8 cellular contexts compared by ENCODE assay signal in the genomic region with DNA sequence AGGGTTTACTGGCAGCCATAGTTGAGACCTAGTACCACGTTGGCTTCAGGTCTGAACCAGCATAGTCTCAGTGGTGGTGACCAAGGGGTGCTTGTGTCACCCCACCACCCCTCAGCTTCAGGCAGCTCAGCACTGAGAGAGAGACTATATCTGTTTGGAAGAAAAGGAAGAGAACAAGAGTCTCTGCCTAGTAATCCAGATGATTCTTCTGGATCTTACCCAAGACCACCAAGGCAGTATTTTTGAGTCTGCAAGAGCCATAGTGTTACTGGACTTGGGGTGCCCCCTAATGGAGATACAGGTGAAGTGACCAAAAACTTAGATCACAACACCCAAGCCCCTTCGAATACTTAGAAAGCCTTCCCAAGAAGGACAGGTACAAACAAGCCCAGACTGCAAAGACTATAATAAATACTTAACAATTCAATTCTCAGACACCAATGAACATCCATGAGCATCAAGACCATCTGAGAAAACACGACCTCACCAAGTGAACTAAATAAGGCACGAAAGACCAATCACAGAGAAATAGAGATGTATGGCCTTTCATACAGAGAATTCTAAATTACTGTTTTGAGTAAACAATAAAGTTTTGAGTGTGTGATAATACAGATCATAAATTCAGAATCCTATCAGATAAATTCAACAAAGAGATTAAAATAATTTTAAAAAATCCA.
DNase-seq lines count a peak whose midpoint lies in the region; ATAC-seq and TF ChIP-seq lines count a peak whose summit lies in the region.

No MANE protein-coding gene starts in this region.

- peaks cover 3% of the 10 kb centered on the region for H3K36me3 Mint-ChIP-seq in activated naive CD8-positive, alpha-beta T cell treated with anti-CD3 and anti-CD28 coated beads for 36 hours

- peak; percentile 37 for ATAC-seq in left ventricle myocardium superior

- H3K4me3 ChIP-seq in DOHH2 (ENCODE audit: low read length), result no peak overlapping the region

- H3K9me3 Mint-ChIP-seq in activated naive CD8-positive, alpha-beta T cell treated with anti-CD3 and anti-CD28 coated beads for 36 hours, result peaks cover 3% of the 10 kb centered on the region

- H3K27me3 Mint-ChIP-seq in activated naive CD8-positive, alpha-beta T cell treated with anti-CD3 and anti-CD28 coated beads for 36 hours, result peaks cover 7% of the 10 kb centered on the region

- 0 out of 2 replicates have a peak, but pooled peaks cover 2% of the 10 kb centered on the region for H3K36me3 ChIP-seq in DOHH2 (ENCODE audit: control insufficient read depth, low read length)

- H3K4me2 ChIP-seq in DOHH2 (ENCODE audit: low read length), result no peak overlapping the region

- no peaks in the 10 kb centered on the region for H4K20me1 ChIP-seq in DOHH2 (ENCODE audit: control insufficient read depth, insufficient read depth, low read depth, low read length)

- H3K27ac ChIP-seq in DOHH2 (ENCODE audit: low read depth, low read length), result no peak overlapping the region

- H3K4me3 Mint-ChIP-seq in activated naive CD8-positive, alpha-beta T cell treated with anti-CD3 and anti-CD28 coated beads for 36 hours, result no peak overlapping the region

- H3F3A ChIP-seq in DOHH2 (ENCODE audit: control insufficient read depth, insufficient read depth), result no peaks in the 10 kb centered on the region

- no peak overlapping the region for H3K27ac Mint-ChIP-seq in activated naive CD8-positive, alpha-beta T cell treated with anti-CD3 and anti-CD28 coated beads for 36 hours

- no peaks in the 10 kb centered on the region for H3K4me1 Mint-ChIP-seq in activated naive CD8-positive, alpha-beta T cell treated with anti-CD3 and anti-CD28 coated beads for 36 hours

- no peaks in the 10 kb centered on the region; the same call in 1 of the 2 replicates for H3K9me3 ChIP-seq in DOHH2 (ENCODE audit: control insufficient read depth, insufficient read depth, low read length)

- H3K4me1 ChIP-seq in DOHH2 (ENCODE audit: control insufficient read depth, low read length), result peaks cover 6% of the 10 kb centered on the region

- peak; percentile 78 for TF ChIP-seq CTCF in DOHH2 (IDR thresholded peaks at IDR 0.05; ENCODE audit: low read depth, low read length, poor library complexity, severe bottlenecking)

- peak; percentile 60 for DNase-seq in HCEC 1CT
- DNase-seq in NOMO-1 (lab: John Stamatoyannopoulos, UW; ENCODE audit: unreplicated experiment in 2 of 2), result peak; percentile 56 to 78
- DNase-seq in activated naive CD8-positive, alpha-beta T cell treated with anti-CD3 and anti-CD28 coated beads for 36 hours, result peak; percentile 25
- DNase-seq in left ventricle myocardium superior, result no peak
- DNase-seq in stimulated activated CD4-positive, alpha-beta T cell treated with anti-CD3 and anti-CD28 coated beads, Interleukin-4, amount 100 ng/mL, for 24 hours, result peak; percentile 32
- DNase-seq in epidermal melanocyte (ENCODE audit: insufficient read length, low spot score), result no peak
- no peak for DNase-seq in NCI-H345 (lab: John Stamatoyannopoulos, UW)

- intact Hi-C loops in left ventricle myocardium superior (cut with micrococcal nuclease), result loop anchor here (10.0 kb wide), 1 partner anchor 135 kb away; no protein-coding TSS in a partner anchor

- no peaks in the 10 kb centered on the region for H3K9me2 ChIP-seq in DOHH2 (replicated peaks; ENCODE audit: control insufficient read depth, low read length)

- H3K27me3 ChIP-seq in DOHH2 (ENCODE audit: control insufficient read depth, low read length), result no peaks in the 10 kb centered on the region

- no peaks in the 10 kb centered on the region for H3K79me2 ChIP-seq in DOHH2 (ENCODE audit: control insufficient read depth, low read length)

Comparison
In these comparisons a context has a peak if more than half of its experiments do, and no peak if none do; other contexts are left out.
1. DNase-seq: peak in HCEC 1CT (single experiment), NOMO-1 (2 of 2), activated naive CD8-positive, alpha-beta T cell treated with anti-CD3 and anti-CD28 coated beads for 36 hours (single experiment) and stimulated activated CD4-positive, alpha-beta T cell treated with anti-CD3 and anti-CD28 coated beads, Interleukin-4, amount 100 ng/mL, for 24 hours (single experiment); none in left ventricle myocardium superior (single experiment), epidermal melanocyte (single experiment) and NCI-H345 (single experiment).